In genomic region chr17:82882715-82883446, GRCh38 we compare ENCODE assay signal across 10 cellular contexts. TPM values are rescaled to one million over a fixed set of nuclear protein-coding genes. Genes with fewer than 3 reads are reported as not detected.
DNase-seq lines count a peak whose midpoint lies in the region; ATAC-seq and TF ChIP-seq lines count a peak whose summit lies in the region.
"Had no signal": no experiment of that assay in that cellular context is flagged by ENCODE, and none has a peak within 500 bp of the region (broad histone marks: within the 10 kb centered on the region; RNA-seq: fewer than 3 reads in every experiment).

No MANE protein-coding gene starts in this region.

- ATAC-seq in GM21515 (IDR thresholded peaks at IDR 0.05; ENCODE audit: unreplicated experiment), result no peak
- no peak for ATAC-seq in HG02571 (IDR thresholded peaks at IDR 0.05; ENCODE audit: unreplicated experiment)

- no peaks in the 10 kb centered on the region for H3K4me1 ChIP-seq in endocrine pancreas (ENCODE audit: control insufficient read depth, insufficient read depth, low read length)

- TF ChIP-seq CTCF in GM10266 (IDR thresholded peaks at IDR 0.05; ENCODE audit: control insufficient read depth, insufficient read depth, low read depth, missing control alignments), result no peak

- peak; percentile 59 for DNase-seq in G401 (ENCODE audit: low spot score)
- DNase-seq in activated CD4-positive, alpha-beta T cell treated with anti-CD3 and anti-CD28 coated beads, Interleukin-2, amount 50 U/mL, for 4 hours, result peak; percentile 63 to 66
- peak; percentile 39 to 69 (median 66) for DNase-seq in stimulated activated CD4-positive, alpha-beta T cell treated with anti-CD3 and anti-CD28 coated beads, TNF-alpha, amount 100 ng/mL, for 1 hour (ENCODE audit: low read depth in 3 of 3, low spot score in 1 of 3)
- no peak for DNase-seq in HUDEP-2 (lab: John Stamatoyannopoulos, UW; ENCODE audit: unreplicated experiment in 76 of 76)
- no peak for DNase-seq in GM10266 (ENCODE audit: extremely low spot score)

- no peak overlapping the region for H3K4me3 ChIP-seq in endocrine pancreas (ENCODE audit: control insufficient read depth, insufficient read depth, low read length)
- H3K4me3 ChIP-seq: thoracic aorta had no signal

- H3K9me3 ChIP-seq in endocrine pancreas (ENCODE audit: control insufficient read depth, low read length), result no peaks in the 10 kb centered on the region
- H3K9me3 ChIP-seq: thoracic aorta had no signal

- in situ Hi-C loops in G401 (cut with HindIII; ENCODE audit: low sequenced_read_pairs), result no loop called here

- H3K27me3 ChIP-seq in endocrine pancreas (ENCODE audit: control insufficient read depth, insufficient read depth, low read length), result no peaks in the 10 kb centered on the region

- H3K9ac ChIP-seq in endocrine pancreas (ENCODE audit: control insufficient read depth, insufficient read depth, low read length), result peak overlapping the region; percentile 70

- no peaks in the 10 kb centered on the region for H3K36me3 ChIP-seq in endocrine pancreas (ENCODE audit: control insufficient read depth, insufficient read depth, low read length)
- H3K36me3 ChIP-seq: thoracic aorta had no signal

RNA-seq across cellular contexts. Expression of gene ZNF750, which starts 43.1 kb away (rescaled TPM):
- not detected in 2 replicates for total RNA-seq in G401 (2014; rRNA removed; shearing (Covaris generic))
- total RNA-seq: M059J, thoracic aorta had no signal

Comparison
In these comparisons a context has a peak if more than half of its experiments do, and no peak if none do; other contexts are left out.
1. DNase-seq: peak in G401 (single experiment), activated CD4-positive, alpha-beta T cell treated with anti-CD3 and anti-CD28 coated beads, Interleukin-2, amount 50 U/mL, for 4 hours (2 of 2) and stimulated activated CD4-positive, alpha-beta T cell treated with anti-CD3 and anti-CD28 coated beads, TNF-alpha, amount 100 ng/mL, for 1 hour (3 of 3); none in HUDEP-2 (0 of 76) and GM10266 (single experiment).